In genomic region chr15:99732711-99733267, GRCh38 we compare ENCODE assay signal across 1 cellular context.
A peak's percentile ranks its signal among the peaks of the same experiment; 100 is the strongest.
TF ChIP-seq lines count a peak whose summit lies in the region.

No MANE protein-coding gene starts in this region.

TF ChIP-seq in HepG2, 621 proteins besides CTCF, POLR2A, EP300 and RAD21 (continued from another document and continues in another):
- TF ChIP-seq, protein P1, sequence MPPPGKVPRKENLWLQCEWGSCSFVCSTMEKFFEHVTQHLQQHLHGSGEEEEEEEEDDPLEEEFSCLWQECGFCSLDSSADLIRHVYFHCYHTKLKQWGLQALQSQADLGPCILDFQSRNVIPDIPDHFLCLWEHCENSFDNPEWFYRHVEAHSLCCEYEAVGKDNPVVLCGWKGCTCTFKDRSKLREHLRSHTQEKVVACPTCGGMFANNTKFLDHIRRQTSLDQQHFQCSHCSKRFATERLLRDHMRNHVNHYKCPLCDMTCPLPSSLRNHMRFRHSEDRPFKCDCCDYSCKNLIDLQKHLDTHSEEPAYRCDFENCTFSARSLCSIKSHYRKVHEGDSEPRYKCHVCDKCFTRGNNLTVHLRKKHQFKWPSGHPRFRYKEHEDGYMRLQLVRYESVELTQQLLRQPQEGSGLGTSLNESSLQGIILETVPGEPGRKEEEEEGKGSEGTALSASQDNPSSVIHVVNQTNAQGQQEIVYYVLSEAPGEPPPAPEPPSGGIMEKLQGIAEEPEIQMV (CRISPR knock-in tag; IDR thresholded peaks at IDR 0.05; ENCODE audit: low read depth) = 0 out of 2 replicates have a peak, but pooled peaks have one; percentile 48
- TF ChIP-seq ZFP91 (CRISPR knock-in tag; IDR thresholded peaks at IDR 0.05; ENCODE audit: borderline replicate concordance) = peak; percentile 46; the same call in 1 of the 2 replicates
- 0 out of 2 replicates have a peak, but pooled peaks have one; percentile 12 for TF ChIP-seq FOSL1 (CRISPR knock-in tag; IDR thresholded peaks at IDR 0.05; ENCODE audit: borderline replicate concordance)
- 0 out of 2 replicates have a peak, but pooled peaks have one; percentile 7 for TF ChIP-seq ARNTL (CRISPR knock-in tag; IDR thresholded peaks at IDR 0.05)
- TF ChIP-seq, protein P2, sequence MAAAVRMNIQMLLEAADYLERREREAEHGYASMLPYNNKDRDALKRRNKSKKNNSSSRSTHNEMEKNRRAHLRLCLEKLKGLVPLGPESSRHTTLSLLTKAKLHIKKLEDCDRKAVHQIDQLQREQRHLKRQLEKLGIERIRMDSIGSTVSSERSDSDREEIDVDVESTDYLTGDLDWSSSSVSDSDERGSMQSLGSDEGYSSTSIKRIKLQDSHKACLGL (CRISPR knock-in tag; IDR thresholded peaks at IDR 0.05) = peak; percentile 58
- TF ChIP-seq ZNF788 (CRISPR knock-in tag; IDR thresholded peaks at IDR 0.05; ENCODE audit: borderline replicate concordance) = peak; percentile 38; the same call in 1 of the 2 replicates
- no peak for TF ChIP-seq TCF12 (IDR thresholded peaks at IDR 0.05)
- no peak for TF ChIP-seq TCF12 (CRISPR knock-in tag; IDR thresholded peaks at IDR 0.05)
- TF ChIP-seq SALL1 (CRISPR knock-in tag; IDR thresholded peaks at IDR 0.05) = 0 out of 2 replicates have a peak, but pooled peaks have one; percentile 15
- TF ChIP-seq ZNF883 (CRISPR knock-in tag; IDR thresholded peaks at IDR 0.05; ENCODE audit: not compliant biosample characterization) = peak; percentile 57
- TF ChIP-seq, protein P3, sequence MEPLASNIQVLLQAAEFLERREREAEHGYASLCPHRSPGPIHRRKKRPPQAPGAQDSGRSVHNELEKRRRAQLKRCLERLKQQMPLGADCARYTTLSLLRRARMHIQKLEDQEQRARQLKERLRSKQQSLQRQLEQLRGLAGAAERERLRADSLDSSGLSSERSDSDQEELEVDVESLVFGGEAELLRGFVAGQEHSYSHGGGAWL (CRISPR knock-in tag; IDR thresholded peaks at IDR 0.05) = 0 out of 2 replicates have a peak, but pooled peaks have one; percentile 60
- peak; percentile 70; the same call in 1 of the 2 replicates for TF ChIP-seq TFAP4 (IDR thresholded peaks at IDR 0.05; ENCODE audit: borderline replicate concordance, low read depth)
- TF ChIP-seq ZNF598 (CRISPR knock-in tag; IDR thresholded peaks at IDR 0.05; ENCODE audit: borderline replicate concordance) = peak; percentile 86; the same call in 1 of the 2 replicates
- peak; percentile 62; the same call in 1 of the 2 replicates for TF ChIP-seq ZNF790 (CRISPR knock-in tag; IDR thresholded peaks at IDR 0.05; ENCODE audit: borderline replicate concordance)
- TF ChIP-seq TMF1 (CRISPR knock-in tag; IDR thresholded peaks at IDR 0.05; ENCODE audit: low read depth) = 0 out of 2 replicates have a peak, but pooled peaks have one; percentile 8
- 0 out of 2 replicates have a peak, but pooled peaks have one; percentile 27 for TF ChIP-seq ZNF224 (CRISPR knock-in tag; IDR thresholded peaks at IDR 0.05)
- TF ChIP-seq SATB2 (CRISPR knock-in tag; IDR thresholded peaks at IDR 0.05) = no peak
- TF ChIP-seq ZNF205 (CRISPR knock-in tag; IDR thresholded peaks at IDR 0.05) = no peak
- TF ChIP-seq, protein P4, sequence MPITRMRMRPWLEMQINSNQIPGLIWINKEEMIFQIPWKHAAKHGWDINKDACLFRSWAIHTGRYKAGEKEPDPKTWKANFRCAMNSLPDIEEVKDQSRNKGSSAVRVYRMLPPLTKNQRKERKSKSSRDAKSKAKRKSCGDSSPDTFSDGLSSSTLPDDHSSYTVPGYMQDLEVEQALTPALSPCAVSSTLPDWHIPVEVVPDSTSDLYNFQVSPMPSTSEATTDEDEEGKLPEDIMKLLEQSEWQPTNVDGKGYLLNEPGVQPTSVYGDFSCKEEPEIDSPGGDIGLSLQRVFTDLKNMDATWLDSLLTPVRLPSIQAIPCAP (CRISPR knock-in tag; IDR thresholded peaks at IDR 0.05; ENCODE audit: low read depth) = 0 out of 2 replicates have a peak, but pooled peaks have one; percentile 24
- TF ChIP-seq, protein P5, sequence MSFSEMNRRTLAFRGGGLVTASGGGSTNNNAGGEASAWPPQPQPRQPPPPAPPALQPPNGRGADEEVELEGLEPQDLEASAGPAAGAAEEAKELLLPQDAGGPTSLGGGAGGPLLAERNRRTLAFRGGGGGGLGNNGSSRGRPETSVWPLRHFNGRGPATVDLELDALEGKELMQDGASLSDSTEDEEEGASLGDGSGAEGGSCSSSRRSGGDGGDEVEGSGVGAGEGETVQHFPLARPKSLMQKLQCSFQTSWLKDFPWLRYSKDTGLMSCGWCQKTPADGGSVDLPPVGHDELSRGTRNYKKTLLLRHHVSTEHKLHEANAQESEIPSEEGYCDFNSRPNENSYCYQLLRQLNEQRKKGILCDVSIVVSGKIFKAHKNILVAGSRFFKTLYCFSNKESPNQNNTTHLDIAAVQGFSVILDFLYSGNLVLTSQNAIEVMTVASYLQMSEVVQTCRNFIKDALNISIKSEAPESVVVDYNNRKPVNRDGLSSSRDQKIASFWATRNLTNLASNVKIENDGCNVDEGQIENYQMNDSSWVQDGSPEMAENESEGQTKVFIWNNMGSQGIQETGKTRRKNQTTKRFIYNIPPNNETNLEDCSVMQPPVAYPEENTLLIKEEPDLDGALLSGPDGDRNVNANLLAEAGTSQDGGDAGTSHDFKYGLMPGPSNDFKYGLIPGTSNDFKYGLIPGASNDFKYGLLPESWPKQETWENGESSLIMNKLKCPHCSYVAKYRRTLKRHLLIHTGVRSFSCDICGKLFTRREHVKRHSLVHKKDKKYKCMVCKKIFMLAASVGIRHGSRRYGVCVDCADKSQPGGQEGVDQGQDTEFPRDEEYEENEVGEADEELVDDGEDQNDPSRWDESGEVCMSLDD (CRISPR knock-in tag; IDR thresholded peaks at IDR 0.05; ENCODE audit: borderline replicate concordance) = peak; percentile 86; the same call in 1 of the 2 replicates
- peak; percentile 82 for TF ChIP-seq NR2F6 (IDR thresholded peaks at IDR 0.05)
- TF ChIP-seq NR2F6 (CRISPR knock-in tag; IDR thresholded peaks at IDR 0.05) = peak; percentile 76
- TF ChIP-seq, protein P6, sequence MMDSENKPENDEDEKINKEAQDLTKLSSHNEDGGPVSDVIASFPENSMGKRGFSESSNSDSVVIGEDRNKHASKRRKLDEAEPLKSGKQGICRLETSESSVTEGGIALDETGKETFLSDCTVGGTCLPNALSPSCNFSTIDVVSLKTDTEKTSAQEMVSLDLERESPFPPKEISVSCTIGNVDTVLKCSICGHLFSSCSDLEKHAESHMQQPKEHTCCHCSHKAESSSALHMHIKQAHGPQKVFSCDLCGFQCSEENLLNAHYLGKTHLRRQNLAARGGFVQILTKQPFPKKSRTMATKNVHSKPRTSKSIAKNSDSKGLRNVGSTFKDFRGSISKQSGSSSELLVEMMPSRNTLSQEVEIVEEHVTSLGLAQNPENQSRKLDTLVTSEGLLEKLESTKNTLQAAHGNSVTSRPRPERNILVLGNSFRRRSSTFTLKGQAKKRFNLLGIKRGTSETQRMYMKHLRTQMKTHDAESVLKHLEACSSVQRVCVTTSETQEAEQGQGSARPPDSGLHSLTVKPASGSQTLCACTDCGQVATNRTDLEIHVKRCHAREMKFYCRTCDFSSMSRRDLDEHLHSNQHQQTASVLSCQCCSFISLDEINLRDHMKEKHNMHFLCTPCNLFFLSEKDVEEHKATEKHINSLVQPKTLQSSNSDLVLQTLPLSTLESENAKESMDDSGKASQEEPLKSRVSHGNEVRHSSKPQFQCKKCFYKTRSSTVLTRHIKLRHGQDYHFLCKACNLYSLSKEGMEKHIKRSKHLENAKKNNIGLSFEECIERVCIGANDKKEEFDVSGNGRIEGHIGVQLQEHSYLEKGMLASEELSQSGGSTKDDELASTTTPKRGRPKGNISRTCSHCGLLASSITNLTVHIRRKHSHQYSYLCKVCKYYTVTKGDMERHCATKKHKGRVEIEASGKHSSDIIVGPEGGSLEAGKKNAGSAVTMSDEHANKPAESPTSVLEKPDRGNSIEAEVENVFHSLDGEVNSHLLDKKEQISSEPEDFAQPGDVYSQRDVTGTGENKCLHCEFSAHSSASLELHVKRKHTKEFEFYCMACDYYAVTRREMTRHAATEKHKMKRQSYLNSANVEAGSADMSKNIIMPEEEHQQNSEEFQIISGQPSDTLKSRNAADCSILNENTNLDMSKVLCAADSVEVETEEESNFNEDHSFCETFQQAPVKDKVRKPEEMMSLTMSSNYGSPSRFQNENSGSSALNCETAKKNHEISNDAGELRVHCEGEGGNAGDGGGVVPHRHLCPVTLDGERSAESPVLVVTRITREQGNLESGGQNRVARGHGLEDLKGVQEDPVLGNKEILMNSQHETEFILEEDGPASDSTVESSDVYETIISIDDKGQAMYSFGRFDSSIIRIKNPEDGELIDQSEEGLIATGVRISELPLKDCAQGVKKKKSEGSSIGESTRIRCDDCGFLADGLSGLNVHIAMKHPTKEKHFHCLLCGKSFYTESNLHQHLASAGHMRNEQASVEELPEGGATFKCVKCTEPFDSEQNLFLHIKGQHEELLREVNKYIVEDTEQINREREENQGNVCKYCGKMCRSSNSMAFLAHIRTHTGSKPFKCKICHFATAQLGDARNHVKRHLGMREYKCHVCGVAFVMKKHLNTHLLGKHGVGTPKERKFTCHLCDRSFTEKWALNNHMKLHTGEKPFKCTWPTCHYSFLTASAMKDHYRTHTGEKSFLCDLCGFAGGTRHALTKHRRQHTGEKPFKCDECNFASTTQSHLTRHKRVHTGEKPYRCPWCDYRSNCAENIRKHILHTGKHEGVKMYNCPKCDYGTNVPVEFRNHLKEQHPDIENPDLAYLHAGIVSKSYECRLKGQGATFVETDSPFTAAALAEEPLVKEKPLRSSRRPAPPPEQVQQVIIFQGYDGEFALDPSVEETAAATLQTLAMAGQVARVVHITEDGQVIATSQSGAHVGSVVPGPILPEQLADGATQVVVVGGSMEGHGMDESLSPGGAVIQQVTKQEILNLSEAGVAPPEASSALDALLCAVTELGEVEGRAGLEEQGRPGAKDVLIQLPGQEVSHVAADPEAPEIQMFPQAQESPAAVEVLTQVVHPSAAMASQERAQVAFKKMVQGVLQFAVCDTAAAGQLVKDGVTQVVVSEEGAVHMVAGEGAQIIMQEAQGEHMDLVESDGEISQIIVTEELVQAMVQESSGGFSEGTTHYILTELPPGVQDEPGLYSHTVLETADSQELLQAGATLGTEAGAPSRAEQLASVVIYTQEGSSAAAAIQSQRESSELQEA (CRISPR knock-in tag; IDR thresholded peaks at IDR 0.05; ENCODE audit: not compliant biosample characterization) = peak; percentile 55
- TF ChIP-seq ASH2L (IDR thresholded peaks at IDR 0.05; ENCODE audit: insufficient read length, low read depth, low read length) = peak; percentile 35
- peak; percentile 23; the same call in 1 of the 2 replicates for TF ChIP-seq KMT2B (CRISPR knock-in tag; IDR thresholded peaks at IDR 0.05)
- peak; percentile 79; the same call in 1 of the 2 replicates for TF ChIP-seq ZNF879 (CRISPR knock-in tag; IDR thresholded peaks at IDR 0.05)
- TF ChIP-seq, protein P7, sequence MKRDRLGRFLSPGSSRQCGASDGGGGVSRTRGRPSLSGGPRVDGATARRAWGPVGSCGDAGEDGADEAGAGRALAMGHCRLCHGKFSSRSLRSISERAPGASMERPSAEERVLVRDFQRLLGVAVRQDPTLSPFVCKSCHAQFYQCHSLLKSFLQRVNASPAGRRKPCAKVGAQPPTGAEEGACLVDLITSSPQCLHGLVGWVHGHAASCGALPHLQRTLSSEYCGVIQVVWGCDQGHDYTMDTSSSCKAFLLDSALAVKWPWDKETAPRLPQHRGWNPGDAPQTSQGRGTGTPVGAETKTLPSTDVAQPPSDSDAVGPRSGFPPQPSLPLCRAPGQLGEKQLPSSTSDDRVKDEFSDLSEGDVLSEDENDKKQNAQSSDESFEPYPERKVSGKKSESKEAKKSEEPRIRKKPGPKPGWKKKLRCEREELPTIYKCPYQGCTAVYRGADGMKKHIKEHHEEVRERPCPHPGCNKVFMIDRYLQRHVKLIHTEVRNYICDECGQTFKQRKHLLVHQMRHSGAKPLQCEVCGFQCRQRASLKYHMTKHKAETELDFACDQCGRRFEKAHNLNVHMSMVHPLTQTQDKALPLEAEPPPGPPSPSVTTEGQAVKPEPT (CRISPR knock-in tag; IDR thresholded peaks at IDR 0.05; ENCODE audit: low read depth) = no peak
- TF ChIP-seq ZNF782 (CRISPR knock-in tag; IDR thresholded peaks at IDR 0.05; ENCODE audit: borderline replicate concordance) = 0 out of 2 replicates have a peak, but pooled peaks have one; percentile 61
- TF ChIP-seq IRF9 (CRISPR knock-in tag; IDR thresholded peaks at IDR 0.05; ENCODE audit: borderline replicate concordance) = peak; percentile 23; the same call in 1 of the 2 replicates
- no peak for TF ChIP-seq DRAP1 (CRISPR knock-in tag; IDR thresholded peaks at IDR 0.05)
- TF ChIP-seq ZNF619 (CRISPR knock-in tag; IDR thresholded peaks at IDR 0.05) = no peak
- TF ChIP-seq ZNF280B (CRISPR knock-in tag; IDR thresholded peaks at IDR 0.05; ENCODE audit: borderline replicate concordance) = peak; percentile 51; the same call in 1 of the 2 replicates
